9 cellular contexts compared by ENCODE assay signal in the genomic region with DNA sequence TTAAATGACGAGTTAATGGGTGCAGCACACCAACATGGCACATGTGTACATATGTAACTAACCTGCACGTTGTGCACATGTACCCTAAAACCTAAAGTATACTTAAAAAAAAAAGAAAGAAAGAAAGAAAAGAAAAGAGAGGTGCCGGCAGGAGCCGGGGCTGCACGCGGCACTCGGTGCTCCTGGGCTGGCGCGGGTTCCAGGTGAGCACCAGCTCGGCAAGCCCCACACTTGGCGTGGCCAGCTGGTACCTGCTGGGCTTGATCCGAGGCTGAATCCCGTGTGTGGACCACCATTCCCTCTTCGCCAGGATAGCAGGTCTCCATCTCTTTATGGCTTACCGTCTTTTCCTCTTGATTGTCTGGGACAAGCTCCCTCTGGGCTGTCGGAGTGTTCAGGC.
"Had no signal": no experiment of that assay in that cellular context is flagged by ENCODE, and none has a peak within 500 bp of the region (broad histone marks: within the 10 kb centered on the region; RNA-seq: fewer than 3 reads in every experiment).

No MANE protein-coding gene starts in this region.

- H3K27ac ChIP-seq: HL-60 had no signal

- H3K4me2 ChIP-seq: GM23338 had no signal

- H3K36me3 ChIP-seq: HAP-1 had no signal

- H3K4me3 ChIP-seq: GM23338, HAP-1 had no signal

- H3K4me1 Mint-ChIP-seq: IgD-negative memory B cell had no signal

- DNase-seq: H7, HFFc6, KBM-7 had no signal

- H3K4me3 Mint-ChIP-seq: GM23338, HFFc6 had no signal

- H3K27ac Mint-ChIP-seq: GM23338, HFFc6 had no signal

- H2AFZ ChIP-seq: GM23338 had no signal

- FAIRE-seq: HepG2 had no signal

- ATAC-seq: GM23338, HCT116, HepG2 had no signal

- H3K36me3 Mint-ChIP-seq: IgD-negative memory B cell had no signal
